Comparison of ENCODE assay signal across 1 cellular context in genomic region chr2:12665334-12665733, GRCh38.
TF ChIP-seq lines count a peak whose summit lies in the region.

No MANE protein-coding gene starts in this region.

TF ChIP-seq in WTC11, 78 proteins besides CTCF, POLR2A, EP300 and RAD21 (continued from another document):
- TF ChIP-seq AR (CRISPR knock-in tag; IDR thresholded peaks at IDR 0.05), result no peak
- no peak for TF ChIP-seq ZNF532 (CRISPR knock-in tag; IDR thresholded peaks at IDR 0.05; ENCODE audit: borderline replicate concordance)
- TF ChIP-seq ARID4B (CRISPR knock-in tag; IDR thresholded peaks at IDR 0.05; ENCODE audit: borderline replicate concordance), result no peak
- no peak for TF ChIP-seq ATF6 (CRISPR knock-in tag; IDR thresholded peaks at IDR 0.05)
- TF ChIP-seq NFATC4 (CRISPR knock-in tag; IDR thresholded peaks at IDR 0.05), result no peak
